Comparison of ENCODE assay signal across 12 cellular contexts in the genomic region with DNA sequence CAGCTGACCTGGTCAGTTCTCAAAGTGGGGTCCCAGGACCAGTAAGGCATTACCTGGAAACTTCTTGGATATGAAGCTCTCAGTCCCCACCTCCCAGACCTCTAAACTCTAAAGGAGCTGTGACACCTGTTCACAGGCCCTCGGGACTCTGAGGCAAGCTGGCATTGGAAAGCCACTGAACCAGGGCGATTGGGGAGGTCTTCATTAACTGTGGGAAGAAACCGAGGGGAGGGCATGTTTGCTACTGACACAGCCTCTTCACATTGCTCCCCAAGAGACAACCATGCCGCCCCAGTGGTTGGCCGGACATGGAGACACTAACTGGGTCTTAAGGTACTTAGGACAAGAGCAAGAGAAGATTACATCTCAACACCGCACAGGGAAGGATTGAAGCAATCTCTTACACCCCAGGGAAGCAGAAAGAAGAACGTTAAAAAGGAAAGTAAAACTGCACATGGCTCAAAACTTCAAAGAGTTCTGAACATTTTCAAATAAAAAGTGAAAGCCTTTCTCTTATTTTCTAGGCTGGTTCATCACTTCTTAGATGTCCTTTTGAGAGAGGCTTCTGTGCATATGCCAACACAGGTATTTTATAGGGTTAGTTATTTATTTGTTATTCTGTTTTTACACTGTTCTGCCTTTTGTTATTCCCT.
DNase-seq lines count a peak whose midpoint lies in the region; ATAC-seq and TF ChIP-seq lines count a peak whose summit lies in the region.
"Had no signal": no experiment of that assay in that cellular context is flagged by ENCODE, and none has a peak within 500 bp of the region (broad histone marks: within the 10 kb centered on the region; RNA-seq: fewer than 3 reads in every experiment).

No MANE protein-coding gene starts in this region.

- no peak overlapping the region for H3K27ac ChIP-seq in SK-N-SH (ENCODE audit: low read depth in 2 of 2, low read length in 1 of 2)
- H3K27ac ChIP-seq in OCI-LY3 (ENCODE audit: low read length) = no peak overlapping the region
- H3K27ac ChIP-seq: gastroesophageal sphincter, right atrium auricular region had no signal

- POLR2A ChIA-PET in SK-N-SH (lab: Yijun Ruan, JAX) = no interaction called here

- no peaks in the 10 kb centered on the region for H3F3A ChIP-seq in SK-N-SH (replicated peaks; ENCODE audit: insufficient read depth)

- TF ChIP-seq CTCF in SK-N-SH (IDR thresholded peaks at IDR 0.05) = no peak
- no peak for TF ChIP-seq CTCF in GM20000 (IDR thresholded peaks at IDR 0.05; ENCODE audit: extremely low read depth, missing control alignments)
- TF ChIP-seq CTCF in OCI-LY3 (IDR thresholded peaks at IDR 0.05; ENCODE audit: low read depth, low read length) = no peak

- H3K9me3 ChIP-seq in SK-N-SH = no peaks in the 10 kb centered on the region
- H3K9me3 ChIP-seq in OCI-LY3 (ENCODE audit: insufficient read depth, low read length) = no peaks in the 10 kb centered on the region
- H3K9me3 ChIP-seq: gastroesophageal sphincter, right atrium auricular region had no signal

- H3K9me2 ChIP-seq in SK-N-SH = no peaks in the 10 kb centered on the region

- CTCF ChIA-PET in SK-N-SH (lab: Yijun Ruan, JAX) = no interaction called here

- H3K36me3 ChIP-seq in SK-N-SH (replicated peaks in 1 of 2; ENCODE audit: control insufficient read depth in 1 of 2, insufficient read depth in 2 of 2, low read length in 1 of 2) = no peaks in the 10 kb centered on the region
- H3K36me3 ChIP-seq in OCI-LY3 (replicated peaks; ENCODE audit: low read depth, low read length) = no peaks in the 10 kb centered on the region
- H3K36me3 ChIP-seq: gastroesophageal sphincter, right atrium auricular region had no signal

- H3K9ac ChIP-seq in SK-N-SH (no peak overlapping the region), OCI-LY3 (ENCODE audit: low read length) (no peak overlapping the region)

- no peak overlapping the region for H2AFZ ChIP-seq in SK-N-SH (ENCODE audit: low read depth)
- H2AFZ ChIP-seq in OCI-LY3 (ENCODE audit: low read depth, low read length) = 0 out of 2 replicates have a peak overlapping the region, but pooled peaks have one; percentile 4

- H4K20me1 ChIP-seq in SK-N-SH (ENCODE audit: insufficient read depth) (no peaks in the 10 kb centered on the region), OCI-LY3 (ENCODE audit: insufficient read depth, low read length) (no peaks in the 10 kb centered on the region)

- ATAC-seq in SK-N-SH treated with all-trans-retinoic acid at 6 μM for 48 hours (no peak), GM18517 (IDR thresholded peaks at IDR 0.05; ENCODE audit: unreplicated experiment) (no peak)
- ATAC-seq: gastroesophageal sphincter had no signal

- H3K4me1 ChIP-seq in SK-N-SH (ENCODE audit: control insufficient read depth in 1 of 2, insufficient read depth in 2 of 2, low read depth in 1 of 2, low read length in 1 of 2) (peaks cover 0 to 5% of the 10 kb centered on the region in 2 experiments; a peak in 1 of 4 replicates), OCI-LY3 (ENCODE audit: low read length) (peaks cover 7% of the 10 kb centered on the region; the same call in 1 of the 2 replicates)
- H3K4me1 ChIP-seq: right atrium auricular region had no signal

- H3K79me2 ChIP-seq in SK-N-SH (ENCODE audit: insufficient read depth) = no peaks in the 10 kb centered on the region
- no peaks in the 10 kb centered on the region for H3K79me2 ChIP-seq in OCI-LY3 (ENCODE audit: low read length)

- TF ChIP-seq RAD21 in SK-N-SH (IDR thresholded peaks at IDR 0.05; ENCODE audit: low read length) = no peak

- H3K27me3 ChIP-seq in SK-N-SH (ENCODE audit: insufficient read depth) (no peaks in the 10 kb centered on the region), OCI-LY3 (ENCODE audit: low read depth, low read length) (no peaks in the 10 kb centered on the region)
- H3K27me3 ChIP-seq: gastroesophageal sphincter, right atrium auricular region had no signal

- H3K4me2 ChIP-seq in SK-N-SH (peak overlapping the region; percentile 33; the same call in 1 of the 2 replicates), OCI-LY3 (ENCODE audit: low read length) (peak overlapping the region; percentile 34)

- WGBS in SK-N-SH (ENCODE audit: low lambda C conversion rate) = 41% methylated on average over 7 of the region's 7 CpGs

- no peak for DNase-seq in SK-N-SH
- DNase-seq in GM20000 (ENCODE audit: low spot score) = peak; percentile 33
- peak; percentile 22 for DNase-seq in medulla oblongata (ENCODE audit: extremely low spot score)
- DNase-seq in NCI-H1105 treated with DMSO at 0.1 percent for 48 hours (lab: John Stamatoyannopoulos, UW) = no peak
- DNase-seq in A172 (ENCODE audit: low spot score) = no peak
- DNase-seq: 8988T, NCI-H524 treated with DMSO at 0.1 percent for 48 hours had no signal

- H3K4me3 ChIP-seq in SK-N-SH (ENCODE audit: low read depth in 2 of 2, low read length in 1 of 2) (no peak overlapping the region), OCI-LY3 (ENCODE audit: low read length) (no peak overlapping the region)
- H3K4me3 ChIP-seq: gastroesophageal sphincter, right atrium auricular region had no signal

- no peak for TF ChIP-seq EP300 in SK-N-SH (IDR thresholded peaks at IDR 0.05; ENCODE audit: borderline replicate concordance in 1 of 2, low read depth in 1 of 2, low read length in 1 of 2)

TF ChIP-seq in SK-N-SH, 30 proteins besides CTCF, POLR2A, EP300 and RAD21 (continues in another document):
- TF ChIP-seq JUND (IDR thresholded peaks at IDR 0.05) (no peak), NFIC (IDR thresholded peaks at IDR 0.05; ENCODE audit: borderline replicate concordance) (no peak), TCF12 (IDR thresholded peaks at IDR 0.05) (no peak), ELF1 (IDR thresholded peaks at IDR 0.05) (no peak), USF2 (IDR thresholded peaks at IDR 0.05; ENCODE audit: borderline replicate concordance, low read depth, low read length) (no peak), EZH2phosphoT487 (IDR thresholded peaks at IDR 0.05; ENCODE audit: borderline replicate concordance, low read depth) (no peak), YY1 (IDR thresholded peaks at IDR 0.05; ENCODE audit: low read depth) (no peak)
- TF ChIP-seq, protein P1, sequence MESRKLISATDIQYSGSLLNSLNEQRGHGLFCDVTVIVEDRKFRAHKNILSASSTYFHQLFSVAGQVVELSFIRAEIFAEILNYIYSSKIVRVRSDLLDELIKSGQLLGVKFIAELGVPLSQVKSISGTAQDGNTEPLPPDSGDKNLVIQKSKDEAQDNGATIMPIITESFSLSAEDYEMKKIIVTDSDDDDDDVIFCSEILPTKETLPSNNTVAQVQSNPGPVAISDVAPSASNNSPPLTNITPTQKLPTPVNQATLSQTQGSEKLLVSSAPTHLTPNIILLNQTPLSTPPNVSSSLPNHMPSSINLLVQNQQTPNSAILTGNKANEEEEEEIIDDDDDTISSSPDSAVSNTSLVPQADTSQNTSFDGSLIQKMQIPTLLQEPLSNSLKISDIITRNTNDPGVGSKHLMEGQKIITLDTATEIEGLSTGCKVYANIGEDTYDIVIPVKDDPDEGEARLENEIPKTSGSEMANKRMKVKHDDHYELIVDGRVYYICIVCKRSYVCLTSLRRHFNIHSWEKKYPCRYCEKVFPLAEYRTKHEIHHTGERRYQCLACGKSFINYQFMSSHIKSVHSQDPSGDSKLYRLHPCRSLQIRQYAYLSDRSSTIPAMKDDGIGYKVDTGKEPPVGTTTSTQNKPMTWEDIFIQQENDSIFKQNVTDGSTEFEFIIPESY (IDR thresholded peaks at IDR 0.05; ENCODE audit: borderline replicate concordance, low read depth) = no peak

TF ChIP-seq in SK-N-SH treated with all-trans-retinoic acid at 6 μM for 48 hours, 23 proteins besides CTCF, POLR2A, EP300 and RAD21:
- TF ChIP-seq ZC3H10 (CRISPR knock-in tag; IDR thresholded peaks at IDR 0.05) (no peak), PPARA (CRISPR knock-in tag; IDR thresholded peaks at IDR 0.05; ENCODE audit: borderline replicate concordance) (no peak)
- TF ChIP-seq, protein P2, sequence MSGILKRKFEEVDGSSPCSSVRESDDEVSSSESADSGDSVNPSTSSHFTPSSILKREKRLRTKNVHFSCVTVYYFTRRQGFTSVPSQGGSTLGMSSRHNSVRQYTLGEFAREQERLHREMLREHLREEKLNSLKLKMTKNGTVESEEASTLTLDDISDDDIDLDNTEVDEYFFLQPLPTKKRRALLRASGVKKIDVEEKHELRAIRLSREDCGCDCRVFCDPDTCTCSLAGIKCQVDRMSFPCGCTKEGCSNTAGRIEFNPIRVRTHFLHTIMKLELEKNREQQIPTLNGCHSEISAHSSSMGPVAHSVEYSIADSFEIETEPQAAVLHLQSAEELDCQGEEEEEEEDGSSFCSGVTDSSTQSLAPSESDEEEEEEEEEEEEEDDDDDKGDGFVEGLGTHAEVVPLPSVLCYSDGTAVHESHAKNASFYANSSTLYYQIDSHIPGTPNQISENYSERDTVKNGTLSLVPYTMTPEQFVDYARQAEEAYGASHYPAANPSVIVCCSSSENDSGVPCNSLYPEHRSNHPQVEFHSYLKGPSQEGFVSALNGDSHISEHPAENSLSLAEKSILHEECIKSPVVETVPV (CRISPR knock-in tag; IDR thresholded peaks at IDR 0.05) = no peak

Comparison
In these comparisons a context has a peak if more than half of its experiments do, and no peak if none do; other contexts are left out.
1. DNase-seq: peak in GM20000 (single experiment) and medulla oblongata (single experiment); none in SK-N-SH (single experiment), NCI-H1105 treated with DMSO at 0.1 percent for 48 hours (single experiment) and A172 (single experiment).